Comparison of ENCODE assay signal across 1 cellular context in genomic region chr2:188314314-188315054, GRCh38.
TF ChIP-seq lines count a peak whose summit lies in the region.

No MANE protein-coding gene starts in this region.

TF ChIP-seq in IMR-90, 13 proteins besides CTCF, POLR2A, EP300 and RAD21:
- TF ChIP-seq USF2 (IDR thresholded peaks at IDR 0.05; ENCODE audit: low read depth, low read length) (no peak), MAFK (IDR thresholded peaks at IDR 0.05; ENCODE audit: low read depth, low read length) (no peak), CHD1 (IDR thresholded peaks at IDR 0.05; ENCODE audit: low read depth, low read length) (no peak), CEBPB (IDR thresholded peaks at IDR 0.05; ENCODE audit: low read depth, low read length) (no peak), RCOR1 (IDR thresholded peaks at IDR 0.05; ENCODE audit: insufficient replicate concordance, low read length) (no peak), FOS (IDR thresholded peaks at IDR 0.05; ENCODE audit: low read depth, low read length) (no peak), MAZ (IDR thresholded peaks at IDR 0.05; ENCODE audit: borderline replicate concordance, low read depth, low read length) (no peak), SMC3 (IDR thresholded peaks at IDR 0.05; ENCODE audit: low read depth, low read length) (no peak), RFX5 (IDR thresholded peaks at IDR 0.05; ENCODE audit: low read depth, low read length) (no peak), ELK1 (IDR thresholded peaks at IDR 0.05; ENCODE audit: borderline replicate concordance, low read depth, low read length) (no peak), MXI1 (IDR thresholded peaks at IDR 0.05; ENCODE audit: borderline replicate concordance, low read depth, low read length) (no peak), BHLHE40 (IDR thresholded peaks at IDR 0.05; ENCODE audit: low read depth, low read length) (no peak), NFE2L2 (IDR thresholded peaks at IDR 0.05; ENCODE audit: low read depth, low read length) (no peak)
